In the genomic region with DNA sequence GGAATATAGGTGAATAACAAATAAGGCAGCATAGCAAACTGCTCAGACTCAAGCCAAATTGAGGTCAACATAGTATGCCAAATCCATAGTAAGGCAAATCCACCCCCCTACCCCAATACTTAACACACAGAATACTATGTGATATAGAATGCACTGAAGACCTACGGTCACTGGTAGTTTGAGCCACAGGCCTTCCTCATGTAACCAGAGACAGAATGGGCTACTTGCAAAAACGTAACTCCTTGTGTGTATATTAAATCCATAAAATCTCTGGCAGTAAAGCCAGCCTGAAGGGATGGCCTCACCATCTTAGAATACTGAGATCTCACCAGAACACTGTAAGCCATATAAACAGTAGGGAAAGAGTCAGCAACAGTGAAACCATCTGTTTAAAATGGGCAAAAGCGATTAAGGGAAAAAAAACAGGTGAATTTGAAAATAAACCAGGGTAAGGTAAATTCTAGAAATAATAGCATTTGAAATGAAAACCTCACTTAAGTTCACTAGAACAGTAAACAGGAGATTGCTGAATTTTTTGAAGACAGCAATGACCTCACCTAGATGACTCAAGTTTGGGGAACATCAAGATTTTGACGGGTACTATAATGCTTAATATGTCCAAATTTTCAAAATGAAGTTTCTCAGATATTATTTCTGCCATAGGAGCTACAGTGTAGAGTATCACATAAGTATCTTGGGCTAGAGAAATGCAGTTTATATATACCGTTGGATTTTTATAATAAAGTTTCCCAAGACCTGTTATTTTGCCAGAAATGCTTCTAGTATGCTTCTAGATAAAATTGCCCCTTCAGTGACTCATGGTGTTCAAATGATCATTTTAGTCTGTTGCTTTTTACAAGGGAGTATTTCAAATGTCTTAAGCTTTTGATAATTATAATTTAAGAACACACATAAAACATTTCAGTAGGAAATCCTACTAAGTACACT, we compare ENCODE assay signal across 1 cellular context.
TF ChIP-seq lines count a peak whose summit lies in the region.

No MANE protein-coding gene starts in this region.

TF ChIP-seq in K562, 482 proteins besides CTCF, POLR2A, EP300 and RAD21 (continued from another document):
- TF ChIP-seq NKRF (IDR thresholded peaks at IDR 0.05; ENCODE audit: borderline replicate concordance) (no peak), ZNF134 (CRISPR knock-in tag; conservative IDR thresholded peaks at IDR 0.05) (no peak), POLR2G (IDR thresholded peaks at IDR 0.05; ENCODE audit: low read depth, low read length) (peak; percentile 69), POLR2AphosphoS5 (IDR thresholded peaks at IDR 0.05; ENCODE audit: control insufficient read depth, insufficient read depth, low read depth, low read length) (peak; percentile 12; the same call in 1 of the 2 replicates), GABPA (tag; conservative IDR thresholded peaks at IDR 0.05; ENCODE audit: low read depth) (no peak), MTA3 (IDR thresholded peaks at IDR 0.05; ENCODE audit: borderline replicate concordance) (no peak), PCBP1 (IDR thresholded peaks at IDR 0.05; ENCODE audit: low read depth, low read length, poor library complexity, severe bottlenecking) (no peak), SIN3B (IDR thresholded peaks at IDR 0.05; ENCODE audit: low read depth) (no peak), JUND (IDR thresholded peaks at IDR 0.05; ENCODE audit: borderline replicate concordance, low read depth, low read length) (0 out of 2 replicates have a peak, but pooled peaks have one; percentile 48), JUND (tag; IDR thresholded peaks at IDR 0.05; ENCODE audit: borderline replicate concordance, low read depth, low read length) (peak; percentile 74; the same call in 2 of the 3 replicates), ZNF436 (CRISPR knock-in tag; IDR thresholded peaks at IDR 0.05) (no peak), TEAD4 (IDR thresholded peaks at IDR 0.05; ENCODE audit: low read length) (no peak), TEAD4 (CRISPR knock-in tag; IDR thresholded peaks at IDR 0.05; ENCODE audit: borderline replicate concordance) (no peak), KHSRP (IDR thresholded peaks at IDR 0.05) (0 out of 2 replicates have a peak, but pooled peaks have one; percentile 37), ZNF133 (CRISPR knock-in tag; IDR thresholded peaks at IDR 0.05) (no peak), ZNF586 (CRISPR knock-in tag; conservative IDR thresholded peaks at IDR 0.05) (no peak), POLR2B (IDR thresholded peaks at IDR 0.05; ENCODE audit: low read depth, partially characterized antibody) (peak; percentile 60), TCF7L2 (IDR thresholded peaks at IDR 0.05; ENCODE audit: low read depth, low read length) (no peak), TAF7 (tag; IDR thresholded peaks at IDR 0.05) (no peak), ARID1B (IDR thresholded peaks at IDR 0.05) (no peak), NCOA6 (IDR thresholded peaks at IDR 0.05) (no peak), XRCC4 (IDR thresholded peaks at IDR 0.05; ENCODE audit: extremely low read depth, insufficient read depth, insufficient read length) (no peak), RB1 (IDR thresholded peaks at IDR 0.05; ENCODE audit: low read depth) (no peak), PRMT5 (CRISPR knock-in tag; IDR thresholded peaks at IDR 0.05) (no peak), GATAD2B (IDR thresholded peaks at IDR 0.05; ENCODE audit: borderline replicate concordance) (no peak)
- TF ChIP-seq, protein P1, sequence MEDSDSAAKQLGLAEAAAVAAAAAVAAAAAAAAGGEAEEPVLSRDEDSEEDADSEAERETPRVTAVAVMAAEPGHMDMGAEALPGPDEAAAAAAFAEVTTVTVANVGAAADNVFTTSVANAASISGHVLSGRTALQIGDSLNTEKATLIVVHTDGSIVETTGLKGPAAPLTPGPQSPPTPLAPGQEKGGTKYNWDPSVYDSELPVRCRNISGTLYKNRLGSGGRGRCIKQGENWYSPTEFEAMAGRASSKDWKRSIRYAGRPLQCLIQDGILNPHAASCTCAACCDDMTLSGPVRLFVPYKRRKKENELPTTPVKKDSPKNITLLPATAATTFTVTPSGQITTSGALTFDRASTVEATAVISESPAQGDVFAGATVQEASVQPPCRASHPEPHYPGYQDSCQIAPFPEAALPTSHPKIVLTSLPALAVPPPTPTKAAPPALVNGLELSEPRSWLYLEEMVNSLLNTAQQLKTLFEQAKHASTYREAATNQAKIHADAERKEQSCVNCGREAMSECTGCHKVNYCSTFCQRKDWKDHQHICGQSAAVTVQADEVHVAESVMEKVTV (CRISPR knock-in tag; IDR thresholded peaks at IDR 0.05), result no peak
- TF ChIP-seq, protein P2, sequence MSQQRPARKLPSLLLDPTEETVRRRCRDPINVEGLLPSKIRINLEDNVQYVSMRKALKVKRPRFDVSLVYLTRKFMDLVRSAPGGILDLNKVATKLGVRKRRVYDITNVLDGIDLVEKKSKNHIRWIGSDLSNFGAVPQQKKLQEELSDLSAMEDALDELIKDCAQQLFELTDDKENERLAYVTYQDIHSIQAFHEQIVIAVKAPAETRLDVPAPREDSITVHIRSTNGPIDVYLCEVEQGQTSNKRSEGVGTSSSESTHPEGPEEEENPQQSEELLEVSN (IDR thresholded peaks at IDR 0.05; ENCODE audit: borderline replicate concordance in 1 of 2, extremely low read depth in 1 of 2, insufficient read depth in 1 of 2, insufficient read length in 1 of 2, low read depth in 1 of 2, low read length in 1 of 2, poor library complexity in 1 of 2, severe bottlenecking in 1 of 2), result no peak
- TF ChIP-seq, protein P3, sequence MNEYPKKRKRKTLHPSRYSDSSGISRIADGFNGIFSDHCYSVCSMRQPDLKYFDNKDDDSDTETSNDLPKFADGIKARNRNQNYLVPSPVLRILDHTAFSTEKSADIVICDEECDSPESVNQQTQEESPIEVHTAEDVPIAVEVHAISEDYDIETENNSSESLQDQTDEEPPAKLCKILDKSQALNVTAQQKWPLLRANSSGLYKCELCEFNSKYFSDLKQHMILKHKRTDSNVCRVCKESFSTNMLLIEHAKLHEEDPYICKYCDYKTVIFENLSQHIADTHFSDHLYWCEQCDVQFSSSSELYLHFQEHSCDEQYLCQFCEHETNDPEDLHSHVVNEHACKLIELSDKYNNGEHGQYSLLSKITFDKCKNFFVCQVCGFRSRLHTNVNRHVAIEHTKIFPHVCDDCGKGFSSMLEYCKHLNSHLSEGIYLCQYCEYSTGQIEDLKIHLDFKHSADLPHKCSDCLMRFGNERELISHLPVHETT (CRISPR knock-in tag; conservative IDR thresholded peaks at IDR 0.05 in 1 of 2, IDR thresholded peaks at IDR 0.05 in 1 of 2), result 0 out of 4 replicates have a peak, but pooled peaks of 1 of the 2 experiments have one; percentile 40
- TF ChIP-seq, protein P4, sequence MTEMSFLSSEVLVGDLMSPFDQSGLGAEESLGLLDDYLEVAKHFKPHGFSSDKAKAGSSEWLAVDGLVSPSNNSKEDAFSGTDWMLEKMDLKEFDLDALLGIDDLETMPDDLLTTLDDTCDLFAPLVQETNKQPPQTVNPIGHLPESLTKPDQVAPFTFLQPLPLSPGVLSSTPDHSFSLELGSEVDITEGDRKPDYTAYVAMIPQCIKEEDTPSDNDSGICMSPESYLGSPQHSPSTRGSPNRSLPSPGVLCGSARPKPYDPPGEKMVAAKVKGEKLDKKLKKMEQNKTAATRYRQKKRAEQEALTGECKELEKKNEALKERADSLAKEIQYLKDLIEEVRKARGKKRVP (CRISPR knock-in tag; IDR thresholded peaks at IDR 0.05), result no peak
TF ChIP-seq in K562: peak in this region for 25.
